In genomic region chr19:54218960-54219661, GRCh38 we compare ENCODE assay signal across 23 cellular contexts. TPM values are rescaled to one million over a fixed set of nuclear protein-coding genes. Genes with fewer than 3 reads are reported as not detected.
DNase-seq lines count a peak whose midpoint lies in the region; ATAC-seq and TF ChIP-seq lines count a peak whose summit lies in the region.
"Had no signal": no experiment of that assay in that cellular context is flagged by ENCODE, and none has a peak within 500 bp of the region (broad histone marks: within the 10 kb centered on the region; RNA-seq: fewer than 3 reads in every experiment).

No MANE protein-coding gene starts in this region.

- H3K4me1 ChIP-seq in prostate gland (replicated peaks), result no peaks in the 10 kb centered on the region
- H3K4me1 ChIP-seq: Caco-2, HAP-1, Peyer's patch had no signal

- ATAC-seq in T-helper 17 cell, result no peak
- ATAC-seq: GM12878, GM23338, SK-N-SH treated with all-trans-retinoic acid at 6 μM for 48 hours had no signal

- H3K36me3 ChIP-seq in prostate gland, result no peaks in the 10 kb centered on the region
- H3K36me3 ChIP-seq: HAP-1, Peyer's patch had no signal

- TF ChIP-seq CTCF in glutamatergic neuron (IDR thresholded peaks at IDR 0.05; ENCODE audit: partially characterized antibody, unreplicated experiment), result no peak
- no peak for TF ChIP-seq CTCF in prostate gland (IDR thresholded peaks at IDR 0.05)

- peaks cover 2% of the 10 kb centered on the region for H3K27me3 ChIP-seq in prostate gland (replicated peaks; ENCODE audit: insufficient read depth)
- H3K27me3 ChIP-seq: BLaER1, Peyer's patch had no signal

- H3K36me3 Mint-ChIP-seq in T-helper 17 cell (ENCODE audit: low read depth), result no peaks in the 10 kb centered on the region
- no peaks in the 10 kb centered on the region for H3K36me3 Mint-ChIP-seq in glutamatergic neuron (ENCODE audit: unreplicated experiment)

- H3K4me3 Mint-ChIP-seq in T-helper 17 cell (no peak overlapping the region), glutamatergic neuron (ENCODE audit: unreplicated experiment) (peak overlapping the region; percentile 57)
- H3K4me3 Mint-ChIP-seq: CD4-positive, alpha-beta memory T cell; GM23338 had no signal

- H3K27me3 Mint-ChIP-seq in T-helper 17 cell (no peaks in the 10 kb centered on the region), glutamatergic neuron (ENCODE audit: unreplicated experiment) (peaks cover 11% of the 10 kb centered on the region)

- no peak for DNase-seq in T-helper 17 cell
- no peak for DNase-seq in glutamatergic neuron
- peak; percentile 58 for DNase-seq in posterior vena cava (ENCODE audit: low spot score)
- no peak for DNase-seq in KBM-7
- DNase-seq in prostate gland (ENCODE audit: low spot score), result no peak
- DNase-seq: CD4-positive, alpha-beta memory T cell; DMS 273 treated with DMSO at 0.1 percent for 48 hours; DMS79 treated with DMSO at 0.1 percent for 48 hours; KG1; NCI-H1092 treated with DMSO at 0.1 percent for 48 hours; NCI-H146; NCI-H2029 treated with DMSO at 0.1 percent for 48 hours; NCI-H2171; NCI-H345; NCI-H526 had no signal

- H3K9me3 ChIP-seq in T-helper 17 cell (ENCODE audit: control insufficient read depth, low read length, poor library complexity, severe bottlenecking), result no peaks in the 10 kb centered on the region
- no peaks in the 10 kb centered on the region for H3K9me3 ChIP-seq in prostate gland
- H3K9me3 ChIP-seq: Caco-2, HAP-1, Peyer's patch had no signal

- H3K4me3 ChIP-seq in prostate gland, result no peak overlapping the region
- H3K4me3 ChIP-seq: BLaER1, GM12878, GM23338, HAP-1, Peyer's patch had no signal

- in situ Hi-C loops in KBM-7 (cut with MboI; ENCODE audit: low pct_unique_long_range_greater_than_20kb, low sequenced_read_pairs), result no loop called here

- no peak overlapping the region for H3K27ac ChIP-seq in prostate gland
- H3K27ac ChIP-seq: BLaER1, Peyer's patch had no signal

- TF ChIP-seq POLR2A in prostate gland (IDR thresholded peaks at IDR 0.05), result no peak

- peaks cover 10% of the 10 kb centered on the region for H3K9me3 Mint-ChIP-seq in glutamatergic neuron (ENCODE audit: unreplicated experiment)
- H3K9me3 Mint-ChIP-seq: CD4-positive, alpha-beta memory T cell had no signal

- WGBS in prostate gland, result 87% methylated on average over 27 of the region's 27 CpGs

- H3K4me1 Mint-ChIP-seq in T-helper 17 cell (peaks cover 2% of the 10 kb centered on the region), glutamatergic neuron (ENCODE audit: low read depth, unreplicated experiment) (peaks cover 28% of the 10 kb centered on the region)
- H3K4me1 Mint-ChIP-seq: GM23338 had no signal

- intact Hi-C loops in posterior vena cava (cut with DNase I) (no loop called here), prostate gland (cut with DNase I) (no loop called here)

- H3K27ac Mint-ChIP-seq in T-helper 17 cell (peak overlapping the region; percentile 45), glutamatergic neuron (ENCODE audit: unreplicated experiment) (peak overlapping the region; percentile 76)
- H3K27ac Mint-ChIP-seq: GM23338 had no signal

RNA-seq across cellular contexts. Expression of gene LILRB3, which starts 3.7 kb away (rescaled TPM):
- total RNA-seq in T-helper 17 cell, result 1 to 10 TPM; 5.2 to 6.2 TPM
- total RNA-seq in glutamatergic neuron (ENCODE audit: unreplicated experiment), result not detected
- total RNA-seq in posterior vena cava, result 10 to 100 TPM; 14.6 to 25.5 TPM
- 1 to 10 TPM in 1 of 2 donors, under 1 TPM in 1; 0.73 to 5.9 TPM for total RNA-seq in prostate gland
- total RNA-seq: Caco-2, GM23338, OCI-LY7 had no signal

RNA-seq across cellular contexts. Expression of gene RPS9, which starts 18.5 kb away (rescaled TPM):
- total RNA-seq in T-helper 17 cell (1,000 to 10,000 TPM; 1,676 to 1,883 TPM), glutamatergic neuron (ENCODE audit: unreplicated experiment) (557 TPM), posterior vena cava (1,000 to 10,000 TPM in 1 of 2 donors, 100 to 1,000 TPM in 1; 777 to 1,026 TPM), prostate gland (1,000 to 10,000 TPM; 1,667 to 3,369 TPM)

RNA-seq across cellular contexts. Expression of gene LILRA6, which starts 23.5 kb away (rescaled TPM):
- total RNA-seq in T-helper 17 cell (1 to 10 TPM in 1 of 2 donors, under 1 TPM in 1; 0.91 to 2.4 TPM), glutamatergic neuron (ENCODE audit: unreplicated experiment) (not detected), posterior vena cava (1 to 10 TPM; 8.1 to 9.6 TPM), prostate gland (under 1 TPM in 1 of 2 donors, not detected in 1; 0.23 TPM)
- total RNA-seq: Caco-2, GM23338, OCI-LY7 had no signal

RNA-seq across cellular contexts. Expression of gene TSEN34, which starts 28.0 kb away (rescaled TPM):
- total RNA-seq in T-helper 17 cell, result 1 to 10 TPM; 8.1 to 8.9 TPM
- total RNA-seq in glutamatergic neuron (ENCODE audit: unreplicated experiment), result 44.8 TPM
- total RNA-seq in posterior vena cava, result 10 to 100 TPM; 17.3 to 24.5 TPM
- 100 to 1,000 TPM; 122 to 163 TPM for total RNA-seq in prostate gland

RNA-seq across cellular contexts. Expression of gene MBOAT7, which starts 29.7 kb away (rescaled TPM):
- total RNA-seq in T-helper 17 cell (10 to 100 TPM; 18.4 to 24.5 TPM), glutamatergic neuron (ENCODE audit: unreplicated experiment) (62.0 TPM), posterior vena cava (10 to 100 TPM; 29.0 to 38.6 TPM), prostate gland (100 to 1,000 TPM in 1 of 2 donors, 10 to 100 TPM in 1; 91.7 to 430 TPM)
